Comparison of ENCODE assay signal across 1 cellular context in the genomic region with DNA sequence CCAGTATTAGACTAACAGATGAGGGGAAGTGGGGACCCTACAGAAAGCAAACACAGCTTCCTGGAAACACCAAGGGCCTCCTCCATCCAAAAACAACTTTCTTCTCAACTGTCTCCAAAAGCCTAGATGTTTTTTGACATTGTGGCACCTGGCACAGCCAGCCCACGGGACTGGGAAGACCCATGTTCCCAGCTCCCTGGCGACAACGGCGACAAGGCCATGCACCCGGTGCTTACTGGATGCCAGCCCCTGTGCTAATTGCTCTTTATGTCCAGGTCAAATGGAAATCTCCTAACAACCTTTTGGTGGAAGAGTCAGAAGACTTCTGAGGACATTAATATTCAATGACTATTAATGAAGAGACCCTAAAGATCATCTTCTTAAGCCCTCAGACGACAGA.
TF ChIP-seq lines count a peak whose summit lies in the region.

No MANE protein-coding gene starts in this region.

TF ChIP-seq in WTC11, 78 proteins besides CTCF, POLR2A, EP300 and RAD21 (continued from another document):
- TF ChIP-seq, protein P1, sequence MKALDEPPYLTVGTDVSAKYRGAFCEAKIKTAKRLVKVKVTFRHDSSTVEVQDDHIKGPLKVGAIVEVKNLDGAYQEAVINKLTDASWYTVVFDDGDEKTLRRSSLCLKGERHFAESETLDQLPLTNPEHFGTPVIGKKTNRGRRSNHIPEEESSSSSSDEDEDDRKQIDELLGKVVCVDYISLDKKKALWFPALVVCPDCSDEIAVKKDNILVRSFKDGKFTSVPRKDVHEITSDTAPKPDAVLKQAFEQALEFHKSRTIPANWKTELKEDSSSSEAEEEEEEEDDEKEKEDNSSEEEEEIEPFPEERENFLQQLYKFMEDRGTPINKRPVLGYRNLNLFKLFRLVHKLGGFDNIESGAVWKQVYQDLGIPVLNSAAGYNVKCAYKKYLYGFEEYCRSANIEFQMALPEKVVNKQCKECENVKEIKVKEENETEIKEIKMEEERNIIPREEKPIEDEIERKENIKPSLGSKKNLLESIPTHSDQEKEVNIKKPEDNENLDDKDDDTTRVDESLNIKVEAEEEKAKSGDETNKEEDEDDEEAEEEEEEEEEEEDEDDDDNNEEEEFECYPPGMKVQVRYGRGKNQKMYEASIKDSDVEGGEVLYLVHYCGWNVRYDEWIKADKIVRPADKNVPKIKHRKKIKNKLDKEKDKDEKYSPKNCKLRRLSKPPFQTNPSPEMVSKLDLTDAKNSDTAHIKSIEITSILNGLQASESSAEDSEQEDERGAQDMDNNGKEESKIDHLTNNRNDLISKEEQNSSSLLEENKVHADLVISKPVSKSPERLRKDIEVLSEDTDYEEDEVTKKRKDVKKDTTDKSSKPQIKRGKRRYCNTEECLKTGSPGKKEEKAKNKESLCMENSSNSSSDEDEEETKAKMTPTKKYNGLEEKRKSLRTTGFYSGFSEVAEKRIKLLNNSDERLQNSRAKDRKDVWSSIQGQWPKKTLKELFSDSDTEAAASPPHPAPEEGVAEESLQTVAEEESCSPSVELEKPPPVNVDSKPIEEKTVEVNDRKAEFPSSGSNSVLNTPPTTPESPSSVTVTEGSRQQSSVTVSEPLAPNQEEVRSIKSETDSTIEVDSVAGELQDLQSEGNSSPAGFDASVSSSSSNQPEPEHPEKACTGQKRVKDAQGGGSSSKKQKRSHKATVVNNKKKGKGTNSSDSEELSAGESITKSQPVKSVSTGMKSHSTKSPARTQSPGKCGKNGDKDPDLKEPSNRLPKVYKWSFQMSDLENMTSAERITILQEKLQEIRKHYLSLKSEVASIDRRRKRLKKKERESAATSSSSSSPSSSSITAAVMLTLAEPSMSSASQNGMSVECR (CRISPR knock-in tag; IDR thresholded peaks at IDR 0.05; ENCODE audit: borderline replicate concordance): no peak
- TF ChIP-seq FOXP1 (CRISPR knock-in tag; IDR thresholded peaks at IDR 0.05; ENCODE audit: borderline replicate concordance): no peak
